Comparison of ENCODE assay signal across 1 cellular context in the genomic region with DNA sequence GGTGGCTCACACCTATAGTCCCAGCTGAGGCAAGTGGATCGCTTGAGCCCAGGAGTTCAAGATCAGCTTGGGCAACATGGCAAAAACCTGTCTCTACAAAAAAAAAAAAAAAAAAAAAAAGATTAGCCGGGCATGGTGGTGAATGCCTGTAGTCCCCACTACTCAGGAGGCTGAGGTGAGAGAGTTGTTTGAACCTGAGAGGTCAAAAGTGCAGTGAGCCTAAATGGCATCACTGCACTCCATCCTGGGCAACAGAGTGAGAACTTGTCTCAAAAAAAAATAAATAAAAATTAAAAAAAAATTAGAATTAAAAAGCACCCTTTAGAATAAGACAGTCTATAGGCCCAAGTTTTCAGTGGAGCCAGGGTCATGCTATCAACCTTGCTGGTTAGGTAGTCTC.
TF ChIP-seq lines count a peak whose summit lies in the region.

No MANE protein-coding gene starts in this region.

TF ChIP-seq in HCT116, 20 proteins besides CTCF, POLR2A, EP300 and RAD21:
- TF ChIP-seq, protein P1, sequence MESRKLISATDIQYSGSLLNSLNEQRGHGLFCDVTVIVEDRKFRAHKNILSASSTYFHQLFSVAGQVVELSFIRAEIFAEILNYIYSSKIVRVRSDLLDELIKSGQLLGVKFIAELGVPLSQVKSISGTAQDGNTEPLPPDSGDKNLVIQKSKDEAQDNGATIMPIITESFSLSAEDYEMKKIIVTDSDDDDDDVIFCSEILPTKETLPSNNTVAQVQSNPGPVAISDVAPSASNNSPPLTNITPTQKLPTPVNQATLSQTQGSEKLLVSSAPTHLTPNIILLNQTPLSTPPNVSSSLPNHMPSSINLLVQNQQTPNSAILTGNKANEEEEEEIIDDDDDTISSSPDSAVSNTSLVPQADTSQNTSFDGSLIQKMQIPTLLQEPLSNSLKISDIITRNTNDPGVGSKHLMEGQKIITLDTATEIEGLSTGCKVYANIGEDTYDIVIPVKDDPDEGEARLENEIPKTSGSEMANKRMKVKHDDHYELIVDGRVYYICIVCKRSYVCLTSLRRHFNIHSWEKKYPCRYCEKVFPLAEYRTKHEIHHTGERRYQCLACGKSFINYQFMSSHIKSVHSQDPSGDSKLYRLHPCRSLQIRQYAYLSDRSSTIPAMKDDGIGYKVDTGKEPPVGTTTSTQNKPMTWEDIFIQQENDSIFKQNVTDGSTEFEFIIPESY (IDR thresholded peaks at IDR 0.05; ENCODE audit: extremely low read depth, insufficient replicate concordance, low read length): no peak
- TF ChIP-seq YY1 (IDR thresholded peaks at IDR 0.05; ENCODE audit: extremely low read depth, insufficient replicate concordance, low read depth, low read length): no peak
- TF ChIP-seq, protein P2, sequence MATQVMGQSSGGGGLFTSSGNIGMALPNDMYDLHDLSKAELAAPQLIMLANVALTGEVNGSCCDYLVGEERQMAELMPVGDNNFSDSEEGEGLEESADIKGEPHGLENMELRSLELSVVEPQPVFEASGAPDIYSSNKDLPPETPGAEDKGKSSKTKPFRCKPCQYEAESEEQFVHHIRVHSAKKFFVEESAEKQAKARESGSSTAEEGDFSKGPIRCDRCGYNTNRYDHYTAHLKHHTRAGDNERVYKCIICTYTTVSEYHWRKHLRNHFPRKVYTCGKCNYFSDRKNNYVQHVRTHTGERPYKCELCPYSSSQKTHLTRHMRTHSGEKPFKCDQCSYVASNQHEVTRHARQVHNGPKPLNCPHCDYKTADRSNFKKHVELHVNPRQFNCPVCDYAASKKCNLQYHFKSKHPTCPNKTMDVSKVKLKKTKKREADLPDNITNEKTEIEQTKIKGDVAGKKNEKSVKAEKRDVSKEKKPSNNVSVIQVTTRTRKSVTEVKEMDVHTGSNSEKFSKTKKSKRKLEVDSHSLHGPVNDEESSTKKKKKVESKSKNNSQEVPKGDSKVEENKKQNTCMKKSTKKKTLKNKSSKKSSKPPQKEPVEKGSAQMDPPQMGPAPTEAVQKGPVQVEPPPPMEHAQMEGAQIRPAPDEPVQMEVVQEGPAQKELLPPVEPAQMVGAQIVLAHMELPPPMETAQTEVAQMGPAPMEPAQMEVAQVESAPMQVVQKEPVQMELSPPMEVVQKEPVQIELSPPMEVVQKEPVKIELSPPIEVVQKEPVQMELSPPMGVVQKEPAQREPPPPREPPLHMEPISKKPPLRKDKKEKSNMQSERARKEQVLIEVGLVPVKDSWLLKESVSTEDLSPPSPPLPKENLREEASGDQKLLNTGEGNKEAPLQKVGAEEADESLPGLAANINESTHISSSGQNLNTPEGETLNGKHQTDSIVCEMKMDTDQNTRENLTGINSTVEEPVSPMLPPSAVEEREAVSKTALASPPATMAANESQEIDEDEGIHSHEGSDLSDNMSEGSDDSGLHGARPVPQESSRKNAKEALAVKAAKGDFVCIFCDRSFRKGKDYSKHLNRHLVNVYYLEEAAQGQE (IDR thresholded peaks at IDR 0.05; ENCODE audit: low read depth): no peak
- no peak for TF ChIP-seq EZH2phosphoT487 (IDR thresholded peaks at IDR 0.05; ENCODE audit: borderline replicate concordance)
- no peak for TF ChIP-seq FOSL1 (IDR thresholded peaks at IDR 0.05; ENCODE audit: low read depth)
- TF ChIP-seq CBX3 (IDR thresholded peaks at IDR 0.05; ENCODE audit: low read depth): no peak
- TF ChIP-seq, protein P3, sequence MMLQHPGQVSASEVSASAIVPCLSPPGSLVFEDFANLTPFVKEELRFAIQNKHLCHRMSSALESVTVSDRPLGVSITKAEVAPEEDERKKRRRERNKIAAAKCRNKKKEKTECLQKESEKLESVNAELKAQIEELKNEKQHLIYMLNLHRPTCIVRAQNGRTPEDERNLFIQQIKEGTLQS (IDR thresholded peaks at IDR 0.05): no peak
- TF ChIP-seq EZH2 (IDR thresholded peaks at IDR 0.05): no peak
- TF ChIP-seq TCF7L2 (IDR thresholded peaks at IDR 0.05; ENCODE audit: borderline replicate concordance, extremely low read depth, insufficient read depth, insufficient read length): no peak
- TF ChIP-seq JUND (IDR thresholded peaks at IDR 0.05): no peak
- no peak for TF ChIP-seq SRF (IDR thresholded peaks at IDR 0.05; ENCODE audit: low read depth)
- TF ChIP-seq SIN3A (IDR thresholded peaks at IDR 0.05; ENCODE audit: low read depth): no peak
TF ChIP-seq in HCT116: peak in this region for 0.
